In the genomic region with DNA sequence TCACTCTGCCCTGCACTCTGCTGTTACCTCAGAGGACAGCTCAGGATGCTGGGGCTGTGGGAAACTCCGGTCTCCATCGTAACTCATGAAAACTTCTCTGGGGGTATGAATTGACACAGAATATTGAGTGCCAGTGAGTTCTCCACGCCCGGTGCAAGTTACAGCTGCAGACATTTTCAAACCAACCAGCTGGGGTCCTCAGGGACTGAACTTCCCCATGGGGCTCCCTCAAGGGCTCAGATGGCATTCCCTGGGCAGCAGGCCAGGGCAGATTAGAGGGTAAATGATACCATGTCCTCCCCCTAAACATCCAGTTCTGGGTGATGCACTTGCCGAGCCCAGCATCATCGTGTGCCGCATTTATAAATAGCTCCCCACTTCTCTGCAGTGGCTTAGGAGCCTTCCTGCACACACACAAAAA, we compare ENCODE assay signal across 10 cellular contexts. TPM values are rescaled to one million over a fixed set of nuclear protein-coding genes. Genes with fewer than 3 reads are reported as not detected.
DNase-seq lines count a peak whose midpoint lies in the region; TF ChIP-seq lines count a peak whose summit lies in the region.
"Had no signal": no experiment of that assay in that cellular context is flagged by ENCODE, and none has a peak within 500 bp of the region (broad histone marks: within the 10 kb centered on the region; RNA-seq: fewer than 3 reads in every experiment).

No MANE protein-coding gene starts in this region.

- H3K4me3 ChIP-seq in skeletal muscle tissue (ENCODE audit: low read length in 3 of 3) (peak overlapping the region in 2 of 3 donors; percentile 49 to 56), tibial nerve (no peak overlapping the region)

- TF ChIP-seq POLR2A in tibial nerve (IDR thresholded peaks at IDR 0.05), result no peak

- H3K4me1 ChIP-seq in skeletal muscle tissue (ENCODE audit: control insufficient read depth in 3 of 3, insufficient read depth in 3 of 3, low read length in 3 of 3) (peaks cover 15 to 18% (median 16%) of the 10 kb centered on the region in 3 donors), tibial nerve (peaks cover 0 to 7% (median 0%) of the 10 kb centered on the region in 4 donors)

- no peak for TF ChIP-seq EP300 in tibial nerve (IDR thresholded peaks at IDR 0.05)

- H3K36me3 ChIP-seq in skeletal muscle tissue (ENCODE audit: control insufficient read depth in 3 of 3, insufficient read depth in 3 of 3, low read length in 3 of 3) (no peaks in the 10 kb centered on the region), tibial nerve (no peaks in the 10 kb centered on the region)

- peak in 2 of 3 experiments; percentile 57 to 89 for DNase-seq in NCI-H1417 (lab: John Stamatoyannopoulos, UW)
- no peak for DNase-seq in NCI-H1417 treated with DMSO at 0.1 percent for 48 hours (lab: John Stamatoyannopoulos, UW)
- peak; percentile 67 for DNase-seq in NCI-H1436 treated with DMSO at 0.1 percent for 48 hours (lab: John Stamatoyannopoulos, UW)
- peak; percentile 55 for DNase-seq in cerebellar cortex (ENCODE audit: low spot score)
- no peak for DNase-seq in COLO829 (ENCODE audit: low spot score)
- DNase-seq in tibial nerve (ENCODE audit: low spot score in 2 of 2), result no peak
- no peak for DNase-seq in mesothelial cell of epicardium (ENCODE audit: low spot score in 2 of 2, unreplicated experiment in 2 of 2)
- DNase-seq: 8988T; activated naive CD4-positive, alpha-beta T cell treated with Interleukin-2 at 50 U/mL for 16 hours had no signal

- H3K27me3 ChIP-seq in skeletal muscle tissue (ENCODE audit: control insufficient read depth in 3 of 3, insufficient read depth in 3 of 3, low read length in 3 of 3) (peaks cover 0 to 2% (median 0%) of the 10 kb centered on the region in 3 donors), tibial nerve (no peaks in the 10 kb centered on the region)

- WGBS in tibial nerve, 2 donors, result 39 to 56% methylated on average over 7 of the region's 7 CpGs

- no peak overlapping the region for H3K27ac Mint-ChIP-seq in mesothelial cell of epicardium

- H3K9me3 Mint-ChIP-seq in mesothelial cell of epicardium, result peaks cover 6% of the 10 kb centered on the region

- no peak overlapping the region for H3K4me3 Mint-ChIP-seq in mesothelial cell of epicardium

- no peak overlapping the region for H3K27ac ChIP-seq in skeletal muscle tissue (ENCODE audit: low read depth, low read length)
- H3K27ac ChIP-seq in tibial nerve, result no peak overlapping the region

- H3K9me3 ChIP-seq in skeletal muscle tissue (ENCODE audit: control insufficient read depth in 3 of 3, low read length in 3 of 3) (no peaks in the 10 kb centered on the region), tibial nerve (no peaks in the 10 kb centered on the region)

- TF ChIP-seq CTCF in tibial nerve (IDR thresholded peaks at IDR 0.05) (no peak), mesothelial cell of epicardium (IDR thresholded peaks at IDR 0.05; ENCODE audit: unreplicated experiment) (no peak)

- peak overlapping the region in 2 of 3 donors; percentile 63 to 66 for H3K9ac ChIP-seq in skeletal muscle tissue (ENCODE audit: low read depth in 1 of 3, low read length in 3 of 3)

- no peaks in the 10 kb centered on the region for H3K36me3 Mint-ChIP-seq in mesothelial cell of epicardium

- peaks cover 3% of the 10 kb centered on the region for H3K27me3 Mint-ChIP-seq in mesothelial cell of epicardium (ENCODE audit: low read depth)

- no peaks in the 10 kb centered on the region for H3K4me1 Mint-ChIP-seq in mesothelial cell of epicardium

RNA-seq across cellular contexts. Expression of a gene that starts 27.8 kb away (rescaled TPM):
- total RNA-seq in skeletal muscle tissue (5.2 TPM), tibial nerve (10 to 100 TPM in 2 of 4 donors, 1 to 10 TPM in 2; 7.2 to 18.1 (median 11.5) TPM), mesothelial cell of epicardium (7.6 to 8.6 TPM (median 8.3 TPM) in 3 replicates)

Comparison
In these comparisons a context has a peak if more than half of its experiments do, and no peak if none do; other contexts are left out.
1. DNase-seq: peak in NCI-H1417 (2 of 3), NCI-H1436 treated with DMSO at 0.1 percent for 48 hours (single experiment) and cerebellar cortex (single experiment); none in NCI-H1417 treated with DMSO at 0.1 percent for 48 hours (single experiment), COLO829 (single experiment), tibial nerve (0 of 2) and mesothelial cell of epicardium (0 of 2).
2. H3K4me3 ChIP-seq: peak in skeletal muscle tissue (2 of 3); none in tibial nerve (0 of 4).